In genomic region chr2:793236-793635, GRCh38 we compare ENCODE assay signal across 5 cellular contexts.
"Had no signal": no experiment of that assay in that cellular context is flagged by ENCODE, and none has a peak within 500 bp of the region (broad histone marks: within the 10 kb centered on the region; RNA-seq: fewer than 3 reads in every experiment).

No MANE protein-coding gene starts in this region.

- H3K4me3 ChIP-seq: GM23338 had no signal

- H3K27ac ChIP-seq: HL-60 had no signal

- DNase-seq: HCEC 1CT, KBM-7 had no signal

- ATAC-seq: GM23338, HepG2 had no signal
